ENCODE assay signal across 22 cellular contexts in the genomic region with DNA sequence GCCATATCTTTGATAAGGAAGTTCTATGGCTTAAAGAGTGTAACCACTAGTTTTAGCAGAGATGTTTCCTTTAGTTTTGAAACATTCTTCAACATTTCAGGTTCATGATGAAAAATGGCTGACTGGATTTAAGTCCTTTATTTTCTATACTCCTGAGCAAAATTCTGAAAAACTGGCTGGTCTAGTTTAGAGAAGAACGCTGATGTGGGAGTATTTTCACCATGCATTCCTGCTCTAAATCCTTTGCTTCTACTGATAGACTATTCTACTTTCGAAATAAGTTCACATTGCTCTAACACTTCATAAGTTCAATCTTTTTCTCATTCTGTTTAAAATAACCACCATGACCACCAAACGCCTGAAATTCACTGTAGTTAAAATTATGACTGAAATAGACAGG.
"Had no signal": no experiment of that assay in that cellular context is flagged by ENCODE, and none has a peak within 500 bp of the region (broad histone marks: within the 10 kb centered on the region; RNA-seq: fewer than 3 reads in every experiment).

No MANE protein-coding gene starts in this region.

- H3K4me1 ChIP-seq: tibial artery had no signal

- DNase-seq: central memory CD4-positive, alpha-beta T cell; effector CD4-positive, alpha-beta T cell; endodermal cell; foreskin fibroblast; glutamatergic neuron; kidney; left cardiac atrium; left ventricle myocardium superior; mesendoderm; mucosa of descending colon; naive thymus-derived CD8-positive, alpha-beta T cell; right cardiac atrium; stimulated activated CD4-positive, alpha-beta T cell treated with anti-CD3 and anti-CD28 coated beads, Interleukin-4, amount 100 ng/mL, for 1 hour; stimulated activated CD8-positive, alpha-beta memory T cell treated with anti-CD3 and anti-CD28 coated beads, Interleukin-4, amount 100 ng/mL, for 48 hours; stimulated activated naive CD8-positive, alpha-beta T cell treated with anti-CD3 and anti-CD28 coated beads, Interleukin-15, Interleukin-2, amounts not matched to agents 100 U/mL and 50 U/mL, for 24 hours; tibial artery; upper lobe of right lung had no signal

- H3K27ac ChIP-seq: coronary artery, gastroesophageal sphincter, tibial artery, upper lobe of right lung had no signal

- FAIRE-seq: endothelial cell of umbilical vein, kidney had no signal

- H3K36me3 ChIP-seq: gastroesophageal sphincter, tibial artery, upper lobe of right lung had no signal

- H3K4me3 ChIP-seq: coronary artery, gastroesophageal sphincter, lung, mucosa of descending colon, tibial artery, upper lobe of right lung had no signal

- H3K27me3 ChIP-seq: gastroesophageal sphincter, tibial artery, upper lobe of right lung had no signal

- ATAC-seq: gastroesophageal sphincter; left cardiac atrium; left ventricle myocardium superior; mucosa of descending colon; naive thymus-derived CD8-positive, alpha-beta T cell; right cardiac atrium; stimulated activated effector memory CD8-positive, alpha-beta T cell treated with anti-CD3 and anti-CD28 coated beads, Interleukin-12 subunit alpha, Interleukin-12 subunit beta, amount 100 ng/mL, for 72 hours; stimulated activated naive CD8-positive, alpha-beta T cell treated with anti-CD3 and anti-CD28 coated beads, Interleukin-15, Interleukin-2, amounts not matched to agents 100 U/mL and 50 U/mL, for 24 hours; upper lobe of right lung had no signal

- H3K9me3 ChIP-seq: gastroesophageal sphincter, mucosa of descending colon, tibial artery, upper lobe of right lung had no signal
